In genomic region chr19:49689133-49690072, GRCh38 we compare ENCODE assay signal across 8 cellular contexts. TPM values are rescaled to one million over a fixed set of nuclear protein-coding genes. Genes with fewer than 3 reads are reported as not detected.
DNase-seq lines count a peak whose midpoint lies in the region; ATAC-seq, FAIRE-seq and TF ChIP-seq lines count a peak whose summit lies in the region.

Gene ADM5, plus strand, starts transcription at chr19:49689594. Its CDS starts 244 bp downstream, at chr19:49689838.

- DNase-seq in AG10803 (ENCODE audit: low read depth) (no peak), HT-29 (ENCODE audit: low spot score) (peak; percentile 90), mesothelial cell of epicardium (ENCODE audit: low spot score in 2 of 2, unreplicated experiment in 2 of 2) (peak in 1 of 2 experiments; percentile 63), tibial nerve (ENCODE audit: low spot score in 2 of 2) (no peak), H54 (ENCODE audit: insufficient read length, low spot score) (no peak)
- no peak for DNase-seq in T-helper 2 cell treated with Interferon-gamma antibody and Interleukin-4, amounts not matched to agents 5 μg/mL and 100 μg/mL, for 36 hours (ENCODE audit: low spot score)
- DNase-seq in effector memory CD4-positive, alpha-beta T cell: no peak

- H3K36me3 ChIP-seq in effector memory CD4-positive, alpha-beta T cell (ENCODE audit: control insufficient read depth, insufficient read depth, low read length): peaks cover 29% of the 10 kb centered on the region
- H3K36me3 ChIP-seq in tibial nerve: peaks cover 0 to 45% (median 17%) of the 10 kb centered on the region in 3 donors

- peaks cover 16% of the 10 kb centered on the region for H3K4me1 Mint-ChIP-seq in T-helper 2 cell treated with Interferon-gamma antibody and Interleukin-4, amounts not matched to agents 5 μg/mL and 100 μg/mL, for 36 hours (ENCODE audit: low read depth)
- H3K4me1 Mint-ChIP-seq in mesothelial cell of epicardium: peaks cover 22% of the 10 kb centered on the region

- peaks cover 19% of the 10 kb centered on the region for H3K36me3 Mint-ChIP-seq in T-helper 2 cell treated with Interferon-gamma antibody and Interleukin-4, amounts not matched to agents 5 μg/mL and 100 μg/mL, for 36 hours (ENCODE audit: low read depth)
- peaks cover 16% of the 10 kb centered on the region for H3K36me3 Mint-ChIP-seq in mesothelial cell of epicardium

- peaks cover 8% of the 10 kb centered on the region for H3K27me3 ChIP-seq in effector memory CD4-positive, alpha-beta T cell (replicated peaks; ENCODE audit: control insufficient read depth, insufficient read depth, low read length, poor library complexity, severe bottlenecking)
- H3K27me3 ChIP-seq in tibial nerve: peaks cover 0 to 39% of the 10 kb centered on the region in 2 donors

- H3K4me1 ChIP-seq in effector memory CD4-positive, alpha-beta T cell (ENCODE audit: control insufficient read depth, insufficient read depth, low read length, poor library complexity, severe bottlenecking): peaks cover 28% of the 10 kb centered on the region
- H3K4me1 ChIP-seq in tibial nerve: peaks cover 0 to 27% (median 10%) of the 10 kb centered on the region in 4 donors

- FAIRE-seq in H54 (lab: Jason Lieb, UNC): no peak

- ATAC-seq in HG02884 (IDR thresholded peaks at IDR 0.05; ENCODE audit: unreplicated experiment): no peak

- H3K4me3 ChIP-seq in AG10803 (ENCODE audit: low read length) (peak within 1 kb of the TSS; percentile 65), tibial nerve (peak within 1 kb of the TSS; percentile 24 to 49 (median 35))
- peak within 1 kb of the TSS; percentile 43 for H3K4me3 ChIP-seq in effector memory CD4-positive, alpha-beta T cell (ENCODE audit: insufficient read depth, low read depth, low read length, poor library complexity, severe bottlenecking)

- TF ChIP-seq POLR2A in tibial nerve (IDR thresholded peaks at IDR 0.05) (no peak), H54 (IDR thresholded peaks at IDR 0.05; ENCODE audit: low read depth, low read length) (no peak)

- peaks cover 17% of the 10 kb centered on the region for H3K27me3 Mint-ChIP-seq in T-helper 2 cell treated with Interferon-gamma antibody and Interleukin-4, amounts not matched to agents 5 μg/mL and 100 μg/mL, for 36 hours (ENCODE audit: low read depth)
- peaks cover 6% of the 10 kb centered on the region for H3K27me3 Mint-ChIP-seq in mesothelial cell of epicardium (ENCODE audit: low read depth)

- no peaks in the 10 kb centered on the region for H3K9me3 Mint-ChIP-seq in T-helper 2 cell treated with Interferon-gamma antibody and Interleukin-4, amounts not matched to agents 5 μg/mL and 100 μg/mL, for 36 hours
- no peaks in the 10 kb centered on the region for H3K9me3 Mint-ChIP-seq in mesothelial cell of epicardium

- H3K27ac ChIP-seq in effector memory CD4-positive, alpha-beta T cell (ENCODE audit: insufficient read depth, low read length, poor library complexity, severe bottlenecking): no peak within 1 kb of the TSS
- H3K27ac ChIP-seq in tibial nerve: peak within 1 kb of the TSS in 3 of 4 donors; percentile 13 to 60 (median 15)

- peak within 1 kb of the TSS; percentile 81 for H3K4me3 Mint-ChIP-seq in T-helper 2 cell treated with Interferon-gamma antibody and Interleukin-4, amounts not matched to agents 5 μg/mL and 100 μg/mL, for 36 hours
- H3K4me3 Mint-ChIP-seq in mesothelial cell of epicardium: peak within 1 kb of the TSS; percentile 77

- no peak for TF ChIP-seq EP300 in tibial nerve (IDR thresholded peaks at IDR 0.05)

- H3K9me3 ChIP-seq in effector memory CD4-positive, alpha-beta T cell (ENCODE audit: control insufficient read depth, low read length): no peaks in the 10 kb centered on the region
- no peaks in the 10 kb centered on the region for H3K9me3 ChIP-seq in tibial nerve

- no peak within 1 kb of the TSS for H3K27ac Mint-ChIP-seq in T-helper 2 cell treated with Interferon-gamma antibody and Interleukin-4, amounts not matched to agents 5 μg/mL and 100 μg/mL, for 36 hours
- peak within 1 kb of the TSS; percentile 91 for H3K27ac Mint-ChIP-seq in mesothelial cell of epicardium

- WGBS in tibial nerve, 2 donors: 32 to 36% methylated on average over 45 to 52 of the region's 54 CpGs

- peak; percentile 51 for TF ChIP-seq CTCF in AG10803 (conservative IDR thresholded peaks at IDR 0.05; ENCODE audit: low read length)
- peak; percentile 34 for TF ChIP-seq CTCF in mesothelial cell of epicardium (IDR thresholded peaks at IDR 0.05; ENCODE audit: unreplicated experiment)
- TF ChIP-seq CTCF in tibial nerve (IDR thresholded peaks at IDR 0.05): peak; percentile 25 to 42 (median 36)

RNA-seq across cellular contexts. Expression of gene ADM5, which starts in this region (rescaled TPM):
- 9.2 and 10.0 TPM in 2 replicates for total RNA-seq in HT-29 (2014; rRNA removed; shearing (Covaris generic))
- 10.4 to 10.5 TPM (median 10.4 TPM) in 3 replicates for total RNA-seq in mesothelial cell of epicardium
- 1 to 10 TPM in 2 of 4 donors, not detected in 2; 1.5 to 4.3 TPM for total RNA-seq in tibial nerve
